8 cellular contexts compared by ENCODE assay signal in genomic region chr15:31367730-31368344, GRCh38. TPM values are rescaled to one million over a fixed set of nuclear protein-coding genes. Genes with fewer than 3 reads are reported as not detected.
DNase-seq lines count a peak whose midpoint lies in the region; ATAC-seq and TF ChIP-seq lines count a peak whose summit lies in the region.

No MANE protein-coding gene starts in this region.

- peak overlapping the region; percentile 59 for H3K4me3 ChIP-seq in CD8-positive, alpha-beta T cell (ENCODE audit: low read depth, low read length)
- H3K4me3 ChIP-seq in mucosa of descending colon: no peak overlapping the region

- H3K27me3 ChIP-seq in CD8-positive, alpha-beta T cell (ENCODE audit: insufficient read depth, low read length): no peaks in the 10 kb centered on the region

- H3K27ac Mint-ChIP-seq in CD8-positive, alpha-beta T cell: peak overlapping the region; percentile 97
- H3K27ac Mint-ChIP-seq in activated T-helper 17 cell treated with anti-CD3 and anti-CD28 coated beads, Interleukin-2, amount 50 U/mL, for 72 hours: peak overlapping the region; percentile 90

- H3K9me3 Mint-ChIP-seq in CD8-positive, alpha-beta T cell: no peaks in the 10 kb centered on the region
- no peaks in the 10 kb centered on the region for H3K9me3 Mint-ChIP-seq in activated T-helper 17 cell treated with anti-CD3 and anti-CD28 coated beads, Interleukin-2, amount 50 U/mL, for 72 hours

- peaks cover 30% of the 10 kb centered on the region for H3K36me3 Mint-ChIP-seq in CD8-positive, alpha-beta T cell
- H3K36me3 Mint-ChIP-seq in activated T-helper 17 cell treated with anti-CD3 and anti-CD28 coated beads, Interleukin-2, amount 50 U/mL, for 72 hours (ENCODE audit: low read depth): peaks cover 45% of the 10 kb centered on the region

- no peaks in the 10 kb centered on the region for H3K9me3 ChIP-seq in CD8-positive, alpha-beta T cell (ENCODE audit: low read length)
- H3K9me3 ChIP-seq in mucosa of descending colon: no peaks in the 10 kb centered on the region

- H3K4me1 Mint-ChIP-seq in CD8-positive, alpha-beta T cell (ENCODE audit: low read depth): peaks cover 92% of the 10 kb centered on the region
- peaks cover 68% of the 10 kb centered on the region for H3K4me1 Mint-ChIP-seq in activated T-helper 17 cell treated with anti-CD3 and anti-CD28 coated beads, Interleukin-2, amount 50 U/mL, for 72 hours

- no peaks in the 10 kb centered on the region for H3K27me3 Mint-ChIP-seq in CD8-positive, alpha-beta T cell (ENCODE audit: low read depth)
- H3K27me3 Mint-ChIP-seq in activated T-helper 17 cell treated with anti-CD3 and anti-CD28 coated beads, Interleukin-2, amount 50 U/mL, for 72 hours: no peaks in the 10 kb centered on the region

- DNase-seq in CD8-positive, alpha-beta T cell: no peak
- DNase-seq in mucosa of descending colon (peak in 2 of 3 donors; percentile 21 to 34), medulla oblongata (ENCODE audit: extremely low spot score) (no peak), NCI-H226 (no peak), HK-2 (ENCODE audit: unreplicated experiment) (no peak)

- CTCF ChIA-PET in CD8-positive, alpha-beta T cell (lab: Charles Lee): interaction anchor here (0.6 to 17.5 kb wide), 14 partner anchors 9 to 169 kb away, joined by 3 to 286 read pairs (median 4); partner anchors contain the start of gene KLF13

- intact Hi-C loops in CD8-positive, alpha-beta T cell (cut with DNase I, micrococcal nuclease): loop anchor here (2.0 to 5.0 kb wide), 3 partner anchors 17 to 151 kb away; no protein-coding TSS in a partner anchor
- intact Hi-C loops in mucosa of descending colon (cut with DNase I, micrococcal nuclease): no loop called here

- H3K27ac ChIP-seq in CD8-positive, alpha-beta T cell (ENCODE audit: low read depth, low read length): peak overlapping the region; percentile 68

- POLR2A ChIA-PET in CD8-positive, alpha-beta T cell (lab: Charles Lee): interaction anchor here (1.0 to 16.2 kb wide), 10 partner anchors 11 to 120 kb away, joined by 3 to 246 read pairs (median 4); partner anchors contain the start of gene KLF13

- ATAC-seq in CD8-positive, alpha-beta T cell: no peak
- ATAC-seq in HG02610 (IDR thresholded peaks at IDR 0.05; ENCODE audit: unreplicated experiment) (peak; percentile 55), mucosa of descending colon (no peak), GM18873 (IDR thresholded peaks at IDR 0.05; ENCODE audit: low FRiP score, unreplicated experiment) (no peak)
- peak; percentile 58 for ATAC-seq in activated T-helper 17 cell treated with anti-CD3 and anti-CD28 coated beads, Interleukin-2, amount 50 U/mL, for 72 hours (replicated peaks)

- peaks cover 6% of the 10 kb centered on the region for H3K36me3 ChIP-seq in CD8-positive, alpha-beta T cell (ENCODE audit: insufficient read depth, low read length)
- no peaks in the 10 kb centered on the region for H3K36me3 ChIP-seq in mucosa of descending colon (ENCODE audit: low read depth)

- peak overlapping the region; percentile 81 for H3K4me3 Mint-ChIP-seq in CD8-positive, alpha-beta T cell
- peak overlapping the region; percentile 81 for H3K4me3 Mint-ChIP-seq in activated T-helper 17 cell treated with anti-CD3 and anti-CD28 coated beads, Interleukin-2, amount 50 U/mL, for 72 hours

- TF ChIP-seq CTCF in CD8-positive, alpha-beta T cell (IDR thresholded peaks at IDR 0.05): no peak
- TF ChIP-seq CTCF in mucosa of descending colon (IDR thresholded peaks at IDR 0.05): no peak

- peaks cover 97% of the 10 kb centered on the region for H3K4me1 ChIP-seq in CD8-positive, alpha-beta T cell (ENCODE audit: insufficient read depth, low read length)
- peaks cover 55% of the 10 kb centered on the region for H3K4me1 ChIP-seq in mucosa of descending colon (ENCODE audit: low read depth)

RNA-seq across cellular contexts. Expression of gene KLF13, which starts 41.2 kb away (rescaled TPM):
- 100 to 1,000 TPM; 359 to 364 TPM for total RNA-seq in CD8-positive, alpha-beta T cell
- 100 to 1,000 TPM; 101 to 119 TPM for total RNA-seq in activated T-helper 17 cell treated with anti-CD3 and anti-CD28 coated beads, Interleukin-2, amount 50 U/mL, for 72 hours
- 100 to 1,000 TPM in 1 of 3 donors, 10 to 100 TPM in 2; 72.4 to 107 (median 91.2) TPM for total RNA-seq in mucosa of descending colon

Comparison
In these comparisons a context has a peak if more than half of its experiments do, and no peak if none do; other contexts are left out.
1. ATAC-seq: peak in HG02610 (single experiment) and activated T-helper 17 cell treated with anti-CD3 and anti-CD28 coated beads, Interleukin-2, amount 50 U/mL, for 72 hours (single experiment); none in CD8-positive, alpha-beta T cell (single experiment), mucosa of descending colon (single experiment) and GM18873 (single experiment).
2. DNase-seq: peak in mucosa of descending colon (2 of 3); none in CD8-positive, alpha-beta T cell (0 of 7), medulla oblongata (single experiment), NCI-H226 (single experiment) and HK-2 (single experiment).
3. intact Hi-C loops: an anchor here in CD8-positive, alpha-beta T cell (2.0 to 5.0 kb wide); none called in mucosa of descending colon.